8 cellular contexts compared by ENCODE assay signal in the genomic region with DNA sequence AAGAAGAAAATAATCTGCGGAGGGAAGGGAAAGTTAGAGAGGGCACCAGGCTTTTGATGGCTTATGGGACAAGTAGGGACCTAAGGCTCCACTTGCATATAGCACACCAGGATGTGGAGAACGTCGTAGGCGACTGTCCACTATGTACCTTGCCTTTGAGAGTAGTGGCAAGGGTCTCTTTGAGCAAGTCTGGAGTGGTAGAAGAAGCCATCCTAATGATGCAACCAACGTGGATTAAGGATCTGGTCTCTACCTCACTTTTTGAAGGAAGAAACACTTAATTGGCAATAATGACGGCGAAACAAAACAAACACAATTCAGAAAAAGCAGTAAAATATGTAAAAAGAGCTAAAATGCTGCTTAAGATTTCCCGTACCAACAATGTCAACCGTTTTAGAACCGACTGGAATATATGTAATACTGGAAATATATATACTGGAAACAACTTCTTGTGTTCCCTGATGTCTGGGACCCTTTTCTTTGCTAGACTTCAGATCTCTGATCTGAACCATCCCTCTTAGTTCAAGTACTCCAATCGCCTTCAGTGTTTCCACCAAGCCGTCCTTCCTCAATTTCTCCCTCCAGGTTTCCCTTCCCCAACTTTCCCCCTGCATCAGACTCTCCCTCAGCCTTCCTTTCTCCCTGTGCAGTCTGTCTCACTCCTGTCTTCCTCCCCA. TPM values are rescaled to one million over a fixed set of nuclear protein-coding genes. Genes with fewer than 3 reads are reported as not detected.
DNase-seq lines count a peak whose midpoint lies in the region; ATAC-seq and TF ChIP-seq lines count a peak whose summit lies in the region.

No MANE protein-coding gene starts in this region.

- H3K36me3 Mint-ChIP-seq in central memory CD8-positive, alpha-beta T cell (ENCODE audit: insufficient read depth), result peaks cover 22% of the 10 kb centered on the region

- peak overlapping the region; percentile 72 for H2AFZ ChIP-seq in KMS-11 (ENCODE audit: low read depth)

- peaks cover 40% of the 10 kb centered on the region for H3K4me1 Mint-ChIP-seq in central memory CD8-positive, alpha-beta T cell

- peaks cover 42% of the 10 kb centered on the region for H3K79me2 ChIP-seq in KMS-11 (ENCODE audit: insufficient read depth, low read depth)

- H3K4me1 ChIP-seq in KMS-11 (ENCODE audit: low read depth, poor library complexity, severe bottlenecking), result peaks cover 62% of the 10 kb centered on the region
- peaks cover 20% of the 10 kb centered on the region for H3K4me1 ChIP-seq in muscle layer of colon (ENCODE audit: insufficient read depth, low read length)

- H3K9ac ChIP-seq in KMS-11, result peak overlapping the region; percentile 83
- H3K9ac ChIP-seq in muscle layer of colon (ENCODE audit: low read length), result peak overlapping the region; percentile 58

- peaks cover 2% of the 10 kb centered on the region; the same call in 1 of the 2 replicates for H3K9me3 ChIP-seq in AG04450 (ENCODE audit: control insufficient read depth, insufficient read depth, low read length)
- no peaks in the 10 kb centered on the region for H3K9me3 ChIP-seq in muscle layer of colon (ENCODE audit: low read length)

- H3K4me2 ChIP-seq in KMS-11, result peak overlapping the region; percentile 98

- peak overlapping the region; percentile 97 for H3K27ac Mint-ChIP-seq in central memory CD8-positive, alpha-beta T cell (ENCODE audit: low read depth)

- H4K20me1 ChIP-seq in KMS-11 (ENCODE audit: insufficient read depth), result peaks cover 10% of the 10 kb centered on the region

- no peaks in the 10 kb centered on the region for H3K9me3 Mint-ChIP-seq in central memory CD8-positive, alpha-beta T cell

- TF ChIP-seq CTCF in AG04450 (IDR thresholded peaks at IDR 0.05; ENCODE audit: low read depth, low read length) (no peak), KMS-11 (conservative IDR thresholded peaks at IDR 0.05; ENCODE audit: low read depth, low read length) (no peak)

- no peaks in the 10 kb centered on the region for H3K27me3 Mint-ChIP-seq in central memory CD8-positive, alpha-beta T cell

- H3K4me3 ChIP-seq in AG04450 (ENCODE audit: low read depth, low read length), result peak overlapping the region; percentile 63
- peak overlapping the region; percentile 20 for H3K4me3 ChIP-seq in KMS-11 (IDR thresholded peaks at IDR 0.05; ENCODE audit: insufficient read depth, low read depth, low read length)
- peak overlapping the region; percentile 59 to 100 for H3K4me3 ChIP-seq in muscle layer of colon (ENCODE audit: low read depth in 1 of 2, low read length in 2 of 2)

- H3K27ac ChIP-seq in AG04450 (ENCODE audit: low read depth, low read length) (peak overlapping the region; percentile 95), KMS-11 (peak overlapping the region; percentile 81), muscle layer of colon (ENCODE audit: low read depth, low read length) (peak overlapping the region; percentile 95)

- H3K4me3 Mint-ChIP-seq in central memory CD8-positive, alpha-beta T cell, result peak overlapping the region; percentile 98

- CTCF ChIA-PET in AG04450 (lab: Charles Lee), result interaction anchor here (0.8 to 5.7 kb wide), 2 partner anchors 9 to 97 kb away, joined by 8 to 34 read pairs; no protein-coding TSS in a partner anchor

- H3K36me3 ChIP-seq in KMS-11 (ENCODE audit: insufficient read depth) (no peaks in the 10 kb centered on the region), muscle layer of colon (ENCODE audit: insufficient read depth, low read length) (peaks cover 4% of the 10 kb centered on the region)

- H3K27me3 ChIP-seq in AG04450 (ENCODE audit: control insufficient read depth, insufficient read depth, low read length) (no peaks in the 10 kb centered on the region), KMS-11 (ENCODE audit: insufficient read depth, low read depth) (no peaks in the 10 kb centered on the region), muscle layer of colon (ENCODE audit: control insufficient read depth in 1 of 2, insufficient read depth in 2 of 2, low read length in 2 of 2) (no peaks in the 10 kb centered on the region)

- ATAC-seq in central memory CD8-positive, alpha-beta T cell (replicated peaks; ENCODE audit: extremely low read depth, poor library complexity, severe bottlenecking), result no peak
- ATAC-seq in GM18861 (IDR thresholded peaks at IDR 0.05; ENCODE audit: unreplicated experiment), result no peak

- POLR2A ChIA-PET in AG04450 (lab: Yijun Ruan, JAX), result interaction anchor here (0.5 to 1.6 kb wide), 24 partner anchors 7 to 1115 kb away, joined by 3 to 10 read pairs (median 4); partner anchors contain the start of genes COL16A1, PTP4A2 and TMEM39B

- DNase-seq in AG04450 (ENCODE audit: low read depth, low spot score) (no peak), mucosa of gallbladder (ENCODE audit: low spot score) (no peak), NCI-H2171 treated with DMSO at 0.1 percent for 48 hours (lab: John Stamatoyannopoulos, UW) (no peak), D341Med (ENCODE audit: low spot score) (no peak)
- no peak for DNase-seq in central memory CD8-positive, alpha-beta T cell (ENCODE audit: low spot score in 2 of 2)

RNA-seq across cellular contexts. Expression of gene KHDRBS1, which starts 0.8 kb away (rescaled TPM):
- polyA plus RNA-seq in AG04450 (2011; rRNA removed), result 76.2 and 76.6 TPM in 2 replicates
- polyA minus RNA-seq in AG04450 (2011; rRNA and poly(A)+ RNA removed), result 49.0 and 51.5 TPM in 2 replicates
- 99.4 TPM for total RNA-seq in mucosa of gallbladder

RNA-seq across cellular contexts. Expression of gene TMEM39B, which starts 59.9 kb away (rescaled TPM):
- polyA plus RNA-seq in AG04450 (2011; rRNA removed), result 16.2 and 21.0 TPM in 2 replicates
- polyA minus RNA-seq in AG04450 (2011; rRNA and poly(A)+ RNA removed), result 26.9 and 37.1 TPM in 2 replicates
- 18.4 TPM for total RNA-seq in mucosa of gallbladder

Comparison
In these comparisons a context has a peak if more than half of its experiments do, and no peak if none do; other contexts are left out.
1. H3K4me3 ChIP-seq: peak in every context shown above with its lines; median percentile 80 in muscle layer of colon; 63 in AG04450; 20 in KMS-11.